In genomic region chr12:92928431-92928961, GRCh38 we compare ENCODE assay signal across 8 cellular contexts. TPM values are rescaled to one million over a fixed set of nuclear protein-coding genes. Genes with fewer than 3 reads are reported as not detected.
DNase-seq lines count a peak whose midpoint lies in the region; ATAC-seq and TF ChIP-seq lines count a peak whose summit lies in the region.

No MANE protein-coding gene starts in this region.

- intact Hi-C loops in left cardiac atrium (cut with DNase I), result no loop called here
- intact Hi-C loops in psoas muscle (cut with DNase I), result loop anchor here (5.0 kb wide), 2 partner anchors 141 to 146 kb away; no protein-coding TSS in a partner anchor

- peak in 2 of 3 donors; percentile 55 to 70 for DNase-seq in Peyer's patch
- DNase-seq in activated naive CD4-positive, alpha-beta T cell treated with anti-CD3 and anti-CD28 coated beads, Interleukin-2, amount 50 U/mL, for 72 hours (ENCODE audit: low spot score in 2 of 2), result peak; percentile 65 to 71
- peak; percentile 57 for DNase-seq in left cardiac atrium
- DNase-seq in psoas muscle, result peak in 1 of 2 donors; percentile 73
- no peak for DNase-seq in HPDE6-E6E7 (ENCODE audit: extremely low spot score)

- H3K36me3 ChIP-seq in Peyer's patch (no peaks in the 10 kb centered on the region), psoas muscle (ENCODE audit: insufficient read depth in 1 of 2, low read depth in 1 of 2) (no peaks in the 10 kb centered on the region), urinary bladder (ENCODE audit: insufficient read depth) (no peaks in the 10 kb centered on the region)

- H3K27ac Mint-ChIP-seq in activated naive CD4-positive, alpha-beta T cell treated with anti-CD3 and anti-CD28 coated beads, Interleukin-2, amount 50 U/mL, for 72 hours, result peak overlapping the region; percentile 91 to 99

- TF ChIP-seq CTCF in Peyer's patch (IDR thresholded peaks at IDR 0.05), result no peak
- no peak for TF ChIP-seq CTCF in psoas muscle (IDR thresholded peaks at IDR 0.05)

- no peak for TF ChIP-seq POLR2A in Peyer's patch (IDR thresholded peaks at IDR 0.05)

- H3K36me3 Mint-ChIP-seq in activated naive CD4-positive, alpha-beta T cell treated with anti-CD3 and anti-CD28 coated beads, Interleukin-2, amount 50 U/mL, for 72 hours, result peaks cover 0 to 3% of the 10 kb centered on the region in 2 donors

- H3K4me3 ChIP-seq in GM08714 (ENCODE audit: low read length), result peak overlapping the region; percentile 92
- H3K4me3 ChIP-seq in Peyer's patch, result peak overlapping the region; percentile 71 to 98 (median 84)
- peak overlapping the region; percentile 94 for H3K4me3 ChIP-seq in psoas muscle
- peak overlapping the region; percentile 92 for H3K4me3 ChIP-seq in urinary bladder (ENCODE audit: low read depth, low read length)

- WGBS in psoas muscle, 3 donors, result 0 to 1% (median 0%) methylated on average over 31 to 49 of the region's 49 CpGs
- 0% methylated on average over 49 of the region's 49 CpGs for WGBS in urinary bladder

- H3K9me3 Mint-ChIP-seq in activated naive CD4-positive, alpha-beta T cell treated with anti-CD3 and anti-CD28 coated beads, Interleukin-2, amount 50 U/mL, for 72 hours, result no peaks in the 10 kb centered on the region

- H3K27ac ChIP-seq in Peyer's patch (peak overlapping the region; percentile 95 to 99 (median 98)), psoas muscle (peak overlapping the region; percentile 94), urinary bladder (ENCODE audit: low read depth) (peak overlapping the region; percentile 97)

- H3K27me3 ChIP-seq in Peyer's patch (no peaks in the 10 kb centered on the region), psoas muscle (ENCODE audit: insufficient read depth in 3 of 3, low read length in 2 of 3) (no peaks in the 10 kb centered on the region)

- H3K4me1 ChIP-seq in Peyer's patch (peaks cover 0 to 13% (median 4%) of the 10 kb centered on the region in 4 donors), psoas muscle (peaks cover 41% of the 10 kb centered on the region), urinary bladder (ENCODE audit: insufficient read depth) (no peaks in the 10 kb centered on the region)

- H3K9me3 ChIP-seq in Peyer's patch, result no peaks in the 10 kb centered on the region
- no peaks in the 10 kb centered on the region for H3K9me3 ChIP-seq in psoas muscle

- ATAC-seq in HG02759 (IDR thresholded peaks at IDR 0.05; ENCODE audit: unreplicated experiment) (peak; percentile 7), left cardiac atrium (peak; percentile 51 to 62), psoas muscle (peak; percentile 41 to 56 (median 51))
- peak; percentile 54 to 59 for ATAC-seq in activated naive CD4-positive, alpha-beta T cell treated with anti-CD3 and anti-CD28 coated beads, Interleukin-2, amount 50 U/mL, for 72 hours

RNA-seq across cellular contexts. Expression of gene EEA1, which starts 0.6 kb away (rescaled TPM):
- total RNA-seq in Peyer's patch (10 to 100 TPM; 13.2 to 78.4 (median 25.3) TPM), left cardiac atrium (10 to 100 TPM; 21.2 to 26.2 TPM), psoas muscle (10 to 100 TPM; 27.7 to 51.8 (median 37.1) TPM), urinary bladder (53.7 TPM)
- total RNA-seq in activated naive CD4-positive, alpha-beta T cell treated with anti-CD3 and anti-CD28 coated beads, Interleukin-2, amount 50 U/mL, for 72 hours, result 10 to 100 TPM; 14.8 to 23.8 TPM
- polyA plus RNA-seq in psoas muscle (10 to 100 TPM in 1 of 3 donors, 1 to 10 TPM in 2; 4.1 to 10.9 (median 8.3) TPM), urinary bladder (8.2 TPM)

Comparison
In these comparisons a context has a peak if more than half of its experiments do, and no peak if none do; other contexts are left out.
1. intact Hi-C loops: an anchor here in psoas muscle (5.0 kb wide); none called in left cardiac atrium.